ENCODE assay signal across 1 cellular context in genomic region chr2:215920244-215921100, GRCh38.
TF ChIP-seq lines count a peak whose summit lies in the region.

No MANE protein-coding gene starts in this region.

TF ChIP-seq in HepG2, 621 proteins besides CTCF, POLR2A, EP300 and RAD21 (continued from another document and continues in another):
- TF ChIP-seq ZNF430 (CRISPR knock-in tag; IDR thresholded peaks at IDR 0.05) (no peak), ZSCAN5A (CRISPR knock-in tag; IDR thresholded peaks at IDR 0.05; ENCODE audit: borderline replicate concordance) (no peak), ZNF784 (CRISPR knock-in tag; IDR thresholded peaks at IDR 0.05; ENCODE audit: borderline replicate concordance) (no peak), E2F5 (CRISPR knock-in tag; conservative IDR thresholded peaks at IDR 0.05) (no peak), CREB1 (IDR thresholded peaks at IDR 0.05) (no peak), CREB1 (CRISPR knock-in tag; IDR thresholded peaks at IDR 0.05) (peak; percentile 41), ZNF30 (CRISPR knock-in tag; IDR thresholded peaks at IDR 0.05) (no peak), ZNF646 (CRISPR knock-in tag; IDR thresholded peaks at IDR 0.05) (no peak), ZNF318 (CRISPR knock-in tag; IDR thresholded peaks at IDR 0.05) (no peak), PAWR (CRISPR knock-in tag; IDR thresholded peaks at IDR 0.05; ENCODE audit: borderline replicate concordance) (no peak), IRF1 (CRISPR knock-in tag; IDR thresholded peaks at IDR 0.05; ENCODE audit: low read depth) (no peak), GATAD1 (CRISPR knock-in tag; IDR thresholded peaks at IDR 0.05) (0 out of 2 replicates have a peak, but pooled peaks have one; percentile 25), ZNF367 (CRISPR knock-in tag; IDR thresholded peaks at IDR 0.05; ENCODE audit: borderline replicate concordance) (no peak), MED13 (CRISPR knock-in tag; IDR thresholded peaks at IDR 0.05) (no peak), ZKSCAN1 (IDR thresholded peaks at IDR 0.05; ENCODE audit: low read length) (no peak), FOXM1 (CRISPR knock-in tag; IDR thresholded peaks at IDR 0.05) (no peak), ZNF564 (CRISPR knock-in tag; IDR thresholded peaks at IDR 0.05) (no peak), ZNF407 (CRISPR knock-in tag; IDR thresholded peaks at IDR 0.05; ENCODE audit: not compliant biosample characterization) (no peak), ZNF562 (CRISPR knock-in tag; IDR thresholded peaks at IDR 0.05; ENCODE audit: borderline replicate concordance) (no peak), ZNF34 (CRISPR knock-in tag; IDR thresholded peaks at IDR 0.05; ENCODE audit: borderline replicate concordance) (no peak), ZNF777 (CRISPR knock-in tag; IDR thresholded peaks at IDR 0.05) (no peak), SMARCC2 (IDR thresholded peaks at IDR 0.05) (no peak), TFDP2 (CRISPR knock-in tag; IDR thresholded peaks at IDR 0.05) (no peak)
